Comparison of ENCODE assay signal across 1 cellular context in genomic region chr19:6138066-6138465, GRCh38.
TF ChIP-seq lines count a peak whose summit lies in the region.

No MANE protein-coding gene starts in this region.

TF ChIP-seq in K562, 482 proteins besides CTCF, POLR2A, EP300 and RAD21 (continued from another document):
- TF ChIP-seq TAL1 (IDR thresholded peaks at IDR 0.05) (no peak), USF1 (CRISPR knock-in tag; IDR thresholded peaks at IDR 0.05) (peak; percentile 65), BHLHE40 (IDR thresholded peaks at IDR 0.05; ENCODE audit: low read length) (0 out of 2 replicates have a peak, but pooled peaks have one; percentile 16), USF2 (CRISPR knock-in tag; IDR thresholded peaks at IDR 0.05) (peak; percentile 62), CBFA2T3 (IDR thresholded peaks at IDR 0.05) (no peak)
